9 cellular contexts compared by ENCODE assay signal in genomic region chr19:2083174-2083854, GRCh38. TPM values are rescaled to one million over a fixed set of nuclear protein-coding genes. Genes with fewer than 3 reads are reported as not detected.
A peak's percentile ranks its signal among the peaks of the same experiment; 100 is the strongest.
DNase-seq lines count a peak whose midpoint lies in the region; ATAC-seq lines count a peak whose summit lies in the region.
"Had no signal": no experiment of that assay in that cellular context is flagged by ENCODE, and none has a peak within 500 bp of the region (broad histone marks: within the 10 kb centered on the region; RNA-seq: fewer than 3 reads in every experiment).

No MANE protein-coding gene starts in this region.

- no peaks in the 10 kb centered on the region for H3K9me3 Mint-ChIP-seq in activated CD8-positive, alpha-beta T cell treated with anti-CD3 and anti-CD28 coated beads, Interleukin-2, amount 10 ng/mL, durations not matched to agents 7 days and 5 days (ENCODE audit: insufficient read depth)
- H3K9me3 Mint-ChIP-seq in immature natural killer cell: peaks cover 0 to 5% (median 0%) of the 10 kb centered on the region in 6 donors

- no peaks in the 10 kb centered on the region for H3K27me3 Mint-ChIP-seq in activated CD8-positive, alpha-beta T cell treated with anti-CD3 and anti-CD28 coated beads, Interleukin-2, amount 10 ng/mL, durations not matched to agents 7 days and 5 days (ENCODE audit: low read depth)
- peaks cover 46 to 62% (median 58%) of the 10 kb centered on the region in 3 donors for H3K27me3 Mint-ChIP-seq in immature natural killer cell (ENCODE audit: low read depth in 3 of 3)

- H3K27ac Mint-ChIP-seq in activated CD8-positive, alpha-beta T cell treated with anti-CD3 and anti-CD28 coated beads, Interleukin-2, amount 10 ng/mL, durations not matched to agents 7 days and 5 days: peak overlapping the region; percentile 98
- H3K27ac Mint-ChIP-seq in immature natural killer cell: peak overlapping the region; percentile 96 to 100 (median 99)

- CTCF ChIA-PET in activated CD8-positive, alpha-beta T cell treated with anti-CD3 and anti-CD28 coated beads, Interleukin-2, amount 10 ng/mL, durations not matched to agents 7 days and 5 days (lab: Charles Lee): interaction anchor here (1.0 to 2.3 kb wide), 8 partner anchors 11 to 68 kb away, joined by 3 to 22 read pairs (median 4); partner anchors contain the start of genes AP3D1 and MOB3A

- ATAC-seq in activated CD8-positive, alpha-beta T cell treated with anti-CD3 and anti-CD28 coated beads, Interleukin-2, amount 10 ng/mL, durations not matched to agents 7 days and 5 days: peak; percentile 35
- ATAC-seq: A549 had no signal

- POLR2A ChIA-PET in activated CD8-positive, alpha-beta T cell treated with anti-CD3 and anti-CD28 coated beads, Interleukin-2, amount 10 ng/mL, durations not matched to agents 7 days and 5 days (lab: Charles Lee): interaction anchor here (0.7 to 6.2 kb wide), 12 partner anchors 9 to 208 kb away, joined by 3 to 93 read pairs (median 4); partner anchors contain the start of genes IZUMO4, MKNK2 and MOB3A

- peak overlapping the region; percentile 47 for H3K27ac ChIP-seq in substantia nigra (ENCODE audit: low read depth, low read length, poor library complexity, severe bottlenecking)
- H3K27ac ChIP-seq: A549 had no signal

- H3K36me3 Mint-ChIP-seq in activated CD8-positive, alpha-beta T cell treated with anti-CD3 and anti-CD28 coated beads, Interleukin-2, amount 10 ng/mL, durations not matched to agents 7 days and 5 days (ENCODE audit: low read depth): peaks cover 81% of the 10 kb centered on the region
- peaks cover 6 to 25% (median 9%) of the 10 kb centered on the region in 3 donors for H3K36me3 Mint-ChIP-seq in immature natural killer cell

- H3K4me3 Mint-ChIP-seq in activated CD8-positive, alpha-beta T cell treated with anti-CD3 and anti-CD28 coated beads, Interleukin-2, amount 10 ng/mL, durations not matched to agents 7 days and 5 days: peak overlapping the region; percentile 99
- H3K4me3 Mint-ChIP-seq in immature natural killer cell: peak overlapping the region; percentile 98 to 100 (median 98)

- peaks cover 64% of the 10 kb centered on the region for H3K4me1 Mint-ChIP-seq in activated CD8-positive, alpha-beta T cell treated with anti-CD3 and anti-CD28 coated beads, Interleukin-2, amount 10 ng/mL, durations not matched to agents 7 days and 5 days (ENCODE audit: low read depth)
- H3K4me1 Mint-ChIP-seq in immature natural killer cell: peaks cover 81% of the 10 kb centered on the region in 2 donors

- DNase-seq in NK-92 treated with Interleukin-12 subunit alpha and Interleukin-12 subunit beta, amount 100 ng/mL, for 24 hours (lab: John Stamatoyannopoulos, UW): peak; percentile 72
- no peak for DNase-seq in NK-92 (lab: John Stamatoyannopoulos, UW; ENCODE audit: unreplicated experiment)
- peak; percentile 87 for DNase-seq in activated CD8-positive, alpha-beta T cell treated with anti-CD3 and anti-CD28 coated beads, Interleukin-2, amount 10 ng/mL, durations not matched to agents 7 days and 5 days
- peak; percentile 71 to 76 (median 73) for DNase-seq in immature natural killer cell
- DNase-seq in substantia nigra (lab: John Stamatoyannopoulos, UW): no peak
- no peak for DNase-seq in NCI-H1694 (lab: John Stamatoyannopoulos, UW)
- no peak for DNase-seq in DMS53 (lab: John Stamatoyannopoulos, UW)
- no peak for DNase-seq in HK-2 (ENCODE audit: unreplicated experiment)

RNA-seq across cellular contexts. Expression of gene MOB3A, which starts 12.8 kb away (rescaled TPM):
- total RNA-seq in activated CD8-positive, alpha-beta T cell treated with anti-CD3 and anti-CD28 coated beads, Interleukin-2, amount 10 ng/mL, durations not matched to agents 7 days and 5 days: 100 to 1,000 TPM; 235 to 240 TPM
- 100 to 1,000 TPM in 1 of 3 donors, 10 to 100 TPM in 2; 39.4 to 160 (median 42.2) TPM for polyA plus RNA-seq in immature natural killer cell

RNA-seq across cellular contexts. Expression of gene IZUMO4, which starts 13.4 kb away (rescaled TPM):
- total RNA-seq in activated CD8-positive, alpha-beta T cell treated with anti-CD3 and anti-CD28 coated beads, Interleukin-2, amount 10 ng/mL, durations not matched to agents 7 days and 5 days: 1 to 10 TPM; 8.7 to 9.5 TPM
- polyA plus RNA-seq in immature natural killer cell: under 1 TPM in 1 of 3 donors, not detected in 2; 0.42 TPM

RNA-seq across cellular contexts. Expression of gene MKNK2, which starts 32.3 kb away (rescaled TPM):
- total RNA-seq in activated CD8-positive, alpha-beta T cell treated with anti-CD3 and anti-CD28 coated beads, Interleukin-2, amount 10 ng/mL, durations not matched to agents 7 days and 5 days: 100 to 1,000 TPM; 332 to 348 TPM
- 10 to 100 TPM; 22.7 to 39.2 (median 23.9) TPM for polyA plus RNA-seq in immature natural killer cell

Comparison
In these comparisons a context has a peak if more than half of its experiments do, and no peak if none do; other contexts are left out.
1. DNase-seq: peak in NK-92 treated with Interleukin-12 subunit alpha and Interleukin-12 subunit beta, amount 100 ng/mL, for 24 hours (single experiment), activated CD8-positive, alpha-beta T cell treated with anti-CD3 and anti-CD28 coated beads, Interleukin-2, amount 10 ng/mL, durations not matched to agents 7 days and 5 days (single experiment) and immature natural killer cell (3 of 3); none in NK-92 (single experiment), substantia nigra (0 of 49), NCI-H1694 (single experiment), DMS53 (single experiment) and HK-2 (single experiment).